In genomic region chrX:151743651-151744470, GRCh38 we compare ENCODE assay signal across 40 cellular contexts. TPM values are rescaled to one million over a fixed set of nuclear protein-coding genes. Genes with fewer than 3 reads are reported as not detected.
"Had no signal": no experiment of that assay in that cellular context is flagged by ENCODE, and none has a peak within 500 bp of the region (broad histone marks: within the 10 kb centered on the region; RNA-seq: fewer than 3 reads in every experiment).

No MANE protein-coding gene starts in this region.

- H3K4me3 Mint-ChIP-seq: activated B cell treated with CpG ODN at 0.5 μM for 24 hours; activated CD4-positive, alpha-beta memory T cell treated with anti-CD3 and anti-CD28 coated beads for 36 hours; activated CD4-positive, alpha-beta T cell treated with anti-CD3 and anti-CD28 coated beads, Interleukin-2, amount 10 ng/mL, durations not matched to agents 24 days and 14 days; activated CD8-positive, alpha-beta T cell treated with anti-CD3 and anti-CD28 coated beads for 36 hours; activated naive CD4-positive, alpha-beta T cell treated with anti-CD3 and anti-CD28 coated beads, Interleukin-2, amount 10 ng/mL, durations not matched to agents 7 days and 5 days; activated naive CD4-positive, alpha-beta T cell treated with anti-CD3 and anti-CD28 coated beads, Interleukin-2, amount 50 U/mL, for 24 hours; activated naive CD8-positive, alpha-beta T cell; activated naive CD8-positive, alpha-beta T cell treated with anti-CD3 and anti-CD28 coated beads, Interleukin-2, amount 10 ng/mL, durations not matched to agents 7 days and 5 days; activated naive CD8-positive, alpha-beta T cell treated with anti-CD3 and anti-CD28 coated beads, Interleukin-2, amount 50 U/mL, for 24 hours; activated T-cell treated with anti-CD3 and anti-CD28 coated beads, Interleukin-2, amount 50 U/mL, for 4 hours; activated T-cell treated with anti-CD3 and anti-CD28 coated beads, Interleukin-2, amount 50 U/mL, for 72 hours; activated T-helper 1 cell treated with anti-CD3 and anti-CD28 coated beads, Interleukin-12 subunit alpha, Interleukin-12 subunit beta, Interleukin-2, Interleukin-4 antibody, amounts not matched to agents 30 ng/mL and 10 ng/mL and 1 ng/mL, durations not matched to agents 14 hours and 24 hours and 36 hours; activated T-helper 17 cell treated with anti-CD3 and anti-CD28 coated beads, Interleukin-2, amount 50 U/mL, for 72 hours; brain; central memory CD8-positive, alpha-beta T cell; T-helper 1 cell treated with Interleukin-12 subunit alpha and Interleukin-12 subunit beta and Interleukin-4 antibody, amounts not matched to agents 30 μg/mL and 1 μg/mL, for 36 hours; T-helper 2 cell treated with Interferon-gamma antibody and Interleukin-4, amounts not matched to agents 5 μg/mL and 100 μg/mL, for 36 hours had no signal

- H3K9me3 ChIP-seq: ascending aorta had no signal

- H3K4me1 Mint-ChIP-seq: activated B cell treated with CpG ODN at 0.5 μM for 24 hours; activated CD4-positive, alpha-beta T cell treated with anti-CD3 and anti-CD28 coated beads, Interleukin-2, amount 10 ng/mL, durations not matched to agents 24 days and 14 days; activated naive CD4-positive, alpha-beta T cell treated with anti-CD3 and anti-CD28 coated beads, Interleukin-2, amount 10 ng/mL, durations not matched to agents 7 days and 5 days; activated naive CD4-positive, alpha-beta T cell treated with anti-CD3 and anti-CD28 coated beads, Interleukin-2, amount 50 U/mL, for 24 hours; activated naive CD8-positive, alpha-beta T cell treated with anti-CD3 and anti-CD28 coated beads, Interleukin-2, amount 10 ng/mL, durations not matched to agents 7 days and 5 days; activated naive CD8-positive, alpha-beta T cell treated with anti-CD3 and anti-CD28 coated beads, Interleukin-2, amount 50 U/mL, for 24 hours; activated T-helper 17 cell treated with anti-CD3 and anti-CD28 coated beads, Interleukin-2, amount 50 U/mL, for 72 hours; central memory CD8-positive, alpha-beta T cell had no signal

- H3K9me3 Mint-ChIP-seq: activated B cell treated with CpG ODN at 0.5 μM for 24 hours; activated CD4-positive, alpha-beta memory T cell treated with anti-CD3 and anti-CD28 coated beads for 36 hours; activated CD4-positive, alpha-beta T cell treated with anti-CD3 and anti-CD28 coated beads, Interleukin-2, amount 10 ng/mL, durations not matched to agents 24 days and 14 days; activated CD8-positive, alpha-beta T cell treated with anti-CD3 and anti-CD28 coated beads for 36 hours; activated naive CD4-positive, alpha-beta T cell treated with anti-CD3 and anti-CD28 coated beads, Interleukin-2, amount 10 ng/mL, durations not matched to agents 7 days and 5 days; activated naive CD4-positive, alpha-beta T cell treated with anti-CD3 and anti-CD28 coated beads, Interleukin-2, amount 50 U/mL, for 24 hours; activated naive CD8-positive, alpha-beta T cell treated with anti-CD3 and anti-CD28 coated beads, Interleukin-2, amount 10 ng/mL, durations not matched to agents 7 days and 5 days; activated naive CD8-positive, alpha-beta T cell treated with anti-CD3 and anti-CD28 coated beads, Interleukin-2, amount 50 U/mL, for 24 hours; activated T-cell treated with anti-CD3 and anti-CD28 coated beads, Interleukin-2, amount 50 U/mL, for 4 hours; activated T-cell treated with anti-CD3 and anti-CD28 coated beads, Interleukin-2, amount 50 U/mL, for 72 hours; activated T-helper 1 cell treated with anti-CD3 and anti-CD28 coated beads, Interleukin-12 subunit alpha, Interleukin-12 subunit beta, Interleukin-2, Interleukin-4 antibody, amounts not matched to agents 30 ng/mL and 10 ng/mL and 1 ng/mL, durations not matched to agents 14 hours and 24 hours and 36 hours; activated T-helper 17 cell treated with anti-CD3 and anti-CD28 coated beads, Interleukin-2, amount 50 U/mL, for 72 hours; central memory CD8-positive, alpha-beta T cell; T-helper 1 cell treated with Interleukin-12 subunit alpha and Interleukin-12 subunit beta and Interleukin-4 antibody, amounts not matched to agents 30 μg/mL and 1 μg/mL, for 36 hours; T-helper 2 cell treated with Interferon-gamma antibody and Interleukin-4, amounts not matched to agents 5 μg/mL and 100 μg/mL, for 36 hours had no signal

- H3K27me3 Mint-ChIP-seq: activated B cell treated with CpG ODN at 0.5 μM for 24 hours; activated CD4-positive, alpha-beta memory T cell treated with anti-CD3 and anti-CD28 coated beads for 36 hours; activated CD4-positive, alpha-beta T cell treated with anti-CD3 and anti-CD28 coated beads, Interleukin-2, amount 10 ng/mL, durations not matched to agents 24 days and 14 days; activated naive CD4-positive, alpha-beta T cell treated with anti-CD3 and anti-CD28 coated beads, Interleukin-2, amount 10 ng/mL, durations not matched to agents 7 days and 5 days; activated naive CD4-positive, alpha-beta T cell treated with anti-CD3 and anti-CD28 coated beads, Interleukin-2, amount 50 U/mL, for 24 hours; activated naive CD8-positive, alpha-beta T cell; activated naive CD8-positive, alpha-beta T cell treated with anti-CD3 and anti-CD28 coated beads, Interleukin-2, amount 10 ng/mL, durations not matched to agents 7 days and 5 days; activated naive CD8-positive, alpha-beta T cell treated with anti-CD3 and anti-CD28 coated beads, Interleukin-2, amount 50 U/mL, for 24 hours; activated T-helper 17 cell treated with anti-CD3 and anti-CD28 coated beads, Interleukin-2, amount 50 U/mL, for 72 hours; central memory CD8-positive, alpha-beta T cell had no signal

- H3K4me1 ChIP-seq: ascending aorta had no signal

- DNase-seq: activated B cell treated with CpG ODN at 0.5 μM for 24 hours; activated CD4-positive, alpha-beta memory T cell treated with anti-CD3 and anti-CD28 coated beads for 36 hours; activated CD4-positive, alpha-beta T cell treated with anti-CD3 and anti-CD28 coated beads for 4 hours; activated CD4-positive, alpha-beta T cell treated with anti-CD3 and anti-CD28 coated beads, Interleukin-2, amount 10 ng/mL, durations not matched to agents 24 days and 14 days; activated CD4-positive, alpha-beta T cell treated with anti-CD3 and anti-CD28 coated beads, Interleukin-2, amount 50 U/mL, for 1 hour; activated CD4-positive, alpha-beta T cell treated with anti-CD3 and anti-CD28 coated beads, Interleukin-2, amount 50 U/mL, for 4 hours; activated CD4-positive, CD25-positive, alpha-beta regulatory T cell treated with anti-CD3 and anti-CD28 coated beads, Interleukin-2, amount 50 U/mL, for 72 hours; activated CD8-positive, alpha-beta memory T cell treated with anti-CD3 and anti-CD28 coated beads, Interleukin-2, amount 50 U/mL, for 4 hours; activated CD8-positive, alpha-beta T cell treated with anti-CD3 and anti-CD28 coated beads for 36 hours; activated effector memory CD4-positive, alpha-beta T cell treated with anti-CD3 and anti-CD28 coated beads, Interleukin-2, amount 50 U/mL, for 16 hours; activated gamma-delta T cell treated with Interleukin-2 at 50 U/mL for 16 hours; activated naive CD4-positive, alpha-beta T cell treated with anti-CD3 and anti-CD28 coated beads, Interleukin-2, amount 10 ng/mL, durations not matched to agents 7 days and 5 days; activated naive CD4-positive, alpha-beta T cell treated with Interleukin-2 at 50 U/mL for 16 hours; activated naive CD8-positive, alpha-beta T cell treated with anti-CD3 and anti-CD28 coated beads, Interleukin-2, amount 10 ng/mL, durations not matched to agents 7 days and 5 days; activated naive CD8-positive, alpha-beta T cell treated with anti-CD3 and anti-CD28 coated beads, Interleukin-2, amount 50 U/mL, for 24 hours; activated T-cell treated with anti-CD3 and anti-CD28 coated beads for 4 hours; activated T-cell treated with anti-CD3 and anti-CD28 coated beads, Interleukin-2, amount 50 U/mL, for 1 hour; activated T-cell treated with anti-CD3 and anti-CD28 coated beads, Interleukin-2, amount 50 U/mL, for 4 hours; activated T-cell treated with anti-CD3 and anti-CD28 coated beads, Interleukin-2, amount 50 U/mL, for 72 hours; amygdala; anterior cingulate cortex; caudate nucleus; SW 1271; T-helper 1 cell; T-helper 2 cell; T-helper 9 cell had no signal

- H3K4me3 ChIP-seq: ascending aorta, cardiac muscle cell had no signal

- H3K27me3 ChIP-seq: ascending aorta, cardiac muscle cell had no signal

- H3K36me3 Mint-ChIP-seq: activated CD4-positive, alpha-beta memory T cell treated with anti-CD3 and anti-CD28 coated beads for 36 hours; activated naive CD4-positive, alpha-beta T cell treated with anti-CD3 and anti-CD28 coated beads, Interleukin-2, amount 10 ng/mL, durations not matched to agents 7 days and 5 days; activated naive CD4-positive, alpha-beta T cell treated with anti-CD3 and anti-CD28 coated beads, Interleukin-2, amount 50 U/mL, for 24 hours; activated naive CD8-positive, alpha-beta T cell; activated naive CD8-positive, alpha-beta T cell treated with anti-CD3 and anti-CD28 coated beads, Interleukin-2, amount 10 ng/mL, durations not matched to agents 7 days and 5 days; brain had no signal

- H3K27ac Mint-ChIP-seq: activated B cell treated with CpG ODN at 0.5 μM for 24 hours; activated CD4-positive, alpha-beta memory T cell treated with anti-CD3 and anti-CD28 coated beads for 36 hours; activated CD4-positive, alpha-beta T cell treated with anti-CD3 and anti-CD28 coated beads, Interleukin-2, amount 10 ng/mL, durations not matched to agents 24 days and 14 days; activated CD8-positive, alpha-beta T cell treated with anti-CD3 and anti-CD28 coated beads for 36 hours; activated naive CD4-positive, alpha-beta T cell treated with anti-CD3 and anti-CD28 coated beads, Interleukin-2, amount 10 ng/mL, durations not matched to agents 7 days and 5 days; activated naive CD4-positive, alpha-beta T cell treated with anti-CD3 and anti-CD28 coated beads, Interleukin-2, amount 50 U/mL, for 24 hours; activated naive CD8-positive, alpha-beta T cell; activated naive CD8-positive, alpha-beta T cell treated with anti-CD3 and anti-CD28 coated beads, Interleukin-2, amount 10 ng/mL, durations not matched to agents 7 days and 5 days; activated naive CD8-positive, alpha-beta T cell treated with anti-CD3 and anti-CD28 coated beads, Interleukin-2, amount 50 U/mL, for 24 hours; activated T-cell treated with anti-CD3 and anti-CD28 coated beads, Interleukin-2, amount 50 U/mL, for 72 hours; activated T-helper 1 cell treated with anti-CD3 and anti-CD28 coated beads, Interleukin-12 subunit alpha, Interleukin-12 subunit beta, Interleukin-2, Interleukin-4 antibody, amounts not matched to agents 30 ng/mL and 10 ng/mL and 1 ng/mL, durations not matched to agents 14 hours and 24 hours and 36 hours; activated T-helper 17 cell treated with anti-CD3 and anti-CD28 coated beads, Interleukin-2, amount 50 U/mL, for 72 hours; brain; T-helper 1 cell treated with Interleukin-12 subunit alpha and Interleukin-12 subunit beta and Interleukin-4 antibody, amounts not matched to agents 30 μg/mL and 1 μg/mL, for 36 hours; T-helper 2 cell treated with Interferon-gamma antibody and Interleukin-4, amounts not matched to agents 5 μg/mL and 100 μg/mL, for 36 hours had no signal

- H3K27ac ChIP-seq: ascending aorta, cardiac muscle cell, VCaP had no signal

- H3K36me3 ChIP-seq: ascending aorta, cardiac muscle cell had no signal

RNA-seq across cellular contexts. Expression of gene CNGA2, which starts 9.3 kb away (rescaled TPM):
- total RNA-seq: activated B cell treated with CpG ODN at 0.5 μM for 24 hours; activated CD4-positive, alpha-beta memory T cell treated with anti-CD3 and anti-CD28 coated beads for 36 hours; activated CD4-positive, alpha-beta T cell treated with anti-CD3 and anti-CD28 coated beads, Interleukin-2, amount 10 ng/mL, durations not matched to agents 24 days and 14 days; activated CD8-positive, alpha-beta memory T cell treated with anti-CD3 and anti-CD28 coated beads for 36 hours; activated CD8-positive, alpha-beta T cell treated with anti-CD3 and anti-CD28 coated beads for 36 hours; activated naive CD8-positive, alpha-beta T cell treated with anti-CD3 and anti-CD28 coated beads, Interleukin-2, amount 10 ng/mL, durations not matched to agents 7 days and 5 days; activated T-cell treated with anti-CD3 and anti-CD28 coated beads, Interleukin-2, amount 50 U/mL, for 4 hours; activated T-cell treated with anti-CD3 and anti-CD28 coated beads, Interleukin-2, amount 50 U/mL, for 72 hours; activated T-helper 1 cell treated with anti-CD3 and anti-CD28 coated beads, Interleukin-12 subunit alpha, Interleukin-12 subunit beta, Interleukin-2, Interleukin-4 antibody, amounts not matched to agents 30 ng/mL and 10 ng/mL and 1 ng/mL, durations not matched to agents 14 hours and 24 hours and 36 hours; activated T-helper 17 cell treated with anti-CD3 and anti-CD28 coated beads, Interleukin-2, amount 50 U/mL, for 72 hours; ascending aorta; bronchial epithelial cell; cardiac muscle cell had no signal
- polyA plus RNA-seq: adipose tissue, cardiac muscle cell had no signal

RNA-seq across cellular contexts. Expression of gene FATE1, which starts 28.0 kb away (rescaled TPM):
- total RNA-seq: activated B cell treated with CpG ODN at 0.5 μM for 24 hours; activated CD4-positive, alpha-beta memory T cell treated with anti-CD3 and anti-CD28 coated beads for 36 hours; activated CD4-positive, alpha-beta T cell treated with anti-CD3 and anti-CD28 coated beads, Interleukin-2, amount 10 ng/mL, durations not matched to agents 24 days and 14 days; activated CD8-positive, alpha-beta memory T cell treated with anti-CD3 and anti-CD28 coated beads for 36 hours; activated CD8-positive, alpha-beta T cell treated with anti-CD3 and anti-CD28 coated beads for 36 hours; activated naive CD8-positive, alpha-beta T cell treated with anti-CD3 and anti-CD28 coated beads, Interleukin-2, amount 10 ng/mL, durations not matched to agents 7 days and 5 days; activated T-cell treated with anti-CD3 and anti-CD28 coated beads, Interleukin-2, amount 50 U/mL, for 4 hours; activated T-cell treated with anti-CD3 and anti-CD28 coated beads, Interleukin-2, amount 50 U/mL, for 72 hours; activated T-helper 1 cell treated with anti-CD3 and anti-CD28 coated beads, Interleukin-12 subunit alpha, Interleukin-12 subunit beta, Interleukin-2, Interleukin-4 antibody, amounts not matched to agents 30 ng/mL and 10 ng/mL and 1 ng/mL, durations not matched to agents 14 hours and 24 hours and 36 hours; activated T-helper 17 cell treated with anti-CD3 and anti-CD28 coated beads, Interleukin-2, amount 50 U/mL, for 72 hours; ascending aorta; bronchial epithelial cell had no signal
- polyA plus RNA-seq: cardiac muscle cell had no signal

RNA-seq across cellular contexts. Expression of gene PRRG3, which starts 48.6 kb away (rescaled TPM):
- total RNA-seq: activated B cell treated with CpG ODN at 0.5 μM for 24 hours; activated CD4-positive, alpha-beta memory T cell treated with anti-CD3 and anti-CD28 coated beads for 36 hours; activated CD4-positive, alpha-beta T cell treated with anti-CD3 and anti-CD28 coated beads, Interleukin-2, amount 10 ng/mL, durations not matched to agents 24 days and 14 days; activated CD8-positive, alpha-beta memory T cell treated with anti-CD3 and anti-CD28 coated beads for 36 hours; activated CD8-positive, alpha-beta T cell treated with anti-CD3 and anti-CD28 coated beads for 36 hours; activated naive CD8-positive, alpha-beta T cell treated with anti-CD3 and anti-CD28 coated beads, Interleukin-2, amount 10 ng/mL, durations not matched to agents 7 days and 5 days; activated T-cell treated with anti-CD3 and anti-CD28 coated beads, Interleukin-2, amount 50 U/mL, for 4 hours; activated T-cell treated with anti-CD3 and anti-CD28 coated beads, Interleukin-2, amount 50 U/mL, for 72 hours; activated T-helper 1 cell treated with anti-CD3 and anti-CD28 coated beads, Interleukin-12 subunit alpha, Interleukin-12 subunit beta, Interleukin-2, Interleukin-4 antibody, amounts not matched to agents 30 ng/mL and 10 ng/mL and 1 ng/mL, durations not matched to agents 14 hours and 24 hours and 36 hours; activated T-helper 17 cell treated with anti-CD3 and anti-CD28 coated beads, Interleukin-2, amount 50 U/mL, for 72 hours; ascending aorta; bronchial epithelial cell had no signal
